In genomic region chrX:150831863-150832262, GRCh38 we compare ENCODE assay signal across 23 cellular contexts.
"Had no signal": no experiment of that assay in that cellular context is flagged by ENCODE, and none has a peak within 500 bp of the region (broad histone marks: within the 10 kb centered on the region; RNA-seq: fewer than 3 reads in every experiment).

No MANE protein-coding gene starts in this region.

- H3K4me3 Mint-ChIP-seq: activated B cell treated with CpG ODN at 0.5 μM for 24 hours; activated CD4-positive, alpha-beta T cell treated with anti-CD3 and anti-CD28 coated beads, Interleukin-2, amount 10 ng/mL, durations not matched to agents 24 days and 14 days; activated CD8-positive, alpha-beta memory T cell treated with anti-CD3 and anti-CD28 coated beads, Interleukin-2, amount 10 ng/mL, durations not matched to agents 7 days and 5 days; activated naive CD8-positive, alpha-beta T cell; activated T-cell treated with anti-CD3 and anti-CD28 coated beads, Interleukin-2, amount 50 U/mL, for 4 hours; T-helper 1 cell treated with Interleukin-12 subunit alpha and Interleukin-12 subunit beta and Interleukin-4 antibody, amounts not matched to agents 30 μg/mL and 1 μg/mL, for 36 hours had no signal

- H3K4me1 Mint-ChIP-seq: activated B cell treated with CpG ODN at 0.5 μM for 24 hours had no signal

- H3K27ac ChIP-seq: adrenal gland, PC-9 had no signal

- H3K4me2 ChIP-seq: PC-9 had no signal

- H3K9me3 ChIP-seq: adrenal gland had no signal

- H3K9me3 Mint-ChIP-seq: activated CD4-positive, alpha-beta T cell treated with anti-CD3 and anti-CD28 coated beads, Interleukin-2, amount 10 ng/mL, durations not matched to agents 24 days and 14 days; activated T-cell treated with anti-CD3 and anti-CD28 coated beads, Interleukin-2, amount 50 U/mL, for 4 hours; T-helper 1 cell treated with Interleukin-12 subunit alpha and Interleukin-12 subunit beta and Interleukin-4 antibody, amounts not matched to agents 30 μg/mL and 1 μg/mL, for 36 hours had no signal

- H2AFZ ChIP-seq: PC-9 had no signal

- H3K27me3 ChIP-seq: adrenal gland had no signal

- ATAC-seq: activated CD8-positive, alpha-beta memory T cell treated with anti-CD3 and anti-CD28 coated beads, Interleukin-2, amount 10 ng/mL, durations not matched to agents 7 days and 5 days; activated T-cell treated with anti-CD3 and anti-CD28 coated beads, Interleukin-2, amount 50 U/mL, for 4 hours had no signal

- H3K27ac Mint-ChIP-seq: activated B cell treated with CpG ODN at 0.5 μM for 24 hours; activated CD4-positive, alpha-beta T cell treated with anti-CD3 and anti-CD28 coated beads, Interleukin-2, amount 10 ng/mL, durations not matched to agents 24 days and 14 days; activated CD8-positive, alpha-beta memory T cell treated with anti-CD3 and anti-CD28 coated beads, Interleukin-2, amount 10 ng/mL, durations not matched to agents 7 days and 5 days; activated naive CD8-positive, alpha-beta T cell; T-helper 1 cell treated with Interleukin-12 subunit alpha and Interleukin-12 subunit beta and Interleukin-4 antibody, amounts not matched to agents 30 μg/mL and 1 μg/mL, for 36 hours had no signal

- H3K4me1 ChIP-seq: adrenal gland had no signal

- H3K27me3 Mint-ChIP-seq: activated B cell treated with CpG ODN at 0.5 μM for 24 hours; activated CD4-positive, alpha-beta T cell treated with anti-CD3 and anti-CD28 coated beads, Interleukin-2, amount 10 ng/mL, durations not matched to agents 24 days and 14 days; activated CD8-positive, alpha-beta memory T cell treated with anti-CD3 and anti-CD28 coated beads, Interleukin-2, amount 10 ng/mL, durations not matched to agents 7 days and 5 days; activated naive CD8-positive, alpha-beta T cell had no signal

- DNase-seq: activated B cell treated with CpG ODN at 0.5 μM for 24 hours; activated CD4-positive, alpha-beta T cell treated with anti-CD3 and anti-CD28 coated beads for 1 hour; activated CD4-positive, alpha-beta T cell treated with anti-CD3 and anti-CD28 coated beads, Interleukin-2, amount 10 ng/mL, durations not matched to agents 24 days and 14 days; activated CD4-positive, alpha-beta T cell treated with anti-CD3 and anti-CD28 coated beads, Interleukin-2, amount 50 U/mL, for 48 hours; activated CD8-positive, alpha-beta memory T cell treated with anti-CD3 and anti-CD28 coated beads, Interleukin-2, amount 10 ng/mL, durations not matched to agents 7 days and 5 days; activated effector memory CD4-positive, alpha-beta T cell treated with anti-CD3 and anti-CD28 coated beads, Interleukin-2, amount 50 U/mL, for 16 hours; activated naive CD4-positive, alpha-beta T cell treated with Interleukin-2 at 50 U/mL for 16 hours; activated T-cell treated with anti-CD3 and anti-CD28 coated beads, Interleukin-2, amount 50 U/mL, for 4 hours; adrenal gland; anterior cingulate cortex; KG1; MV-4-11; NCI-H1092 treated with DMSO at 0.1 percent for 48 hours; NCI-H1417 treated with DMSO at 0.1 percent for 48 hours; NCI-H1694; NCI-H2029; NCI-H2107; NCI-H345; NCI-H524; PC-9; SHP77 treated with DMSO at 0.1 percent for 48 hours had no signal

- H3K4me3 ChIP-seq: adrenal gland, PC-9 had no signal

- H3K36me3 ChIP-seq: adrenal gland had no signal
